Comparison of ENCODE assay signal across 7 cellular contexts in genomic region chr1:121385563-121386288, GRCh38.
A peak's percentile ranks its signal among the peaks of the same experiment; 100 is the strongest.
DNase-seq lines count a peak whose midpoint lies in the region; ATAC-seq, FAIRE-seq and TF ChIP-seq lines count a peak whose summit lies in the region.
"Not testable (repeated sequence)": the region's sequence is repeated elsewhere in the genome, so short reads cannot be mapped to it uniquely, and the experiment has no call there.

No MANE protein-coding gene starts in this region.

- 100% methylated on average over 1 of the region's 8 CpGs for WGBS in HepG2 (ENCODE audit: low lambda C conversion rate)
- 18 to 33% (median 26%) methylated on average over 3 to 6 of the region's 8 CpGs for WGBS in psoas muscle, 3 donors
- 50 to 100% methylated on average over 2 to 4 of the region's 8 CpGs for WGBS in upper lobe of left lung, 2 donors

- DNase-seq in ascending aorta (ENCODE audit: low spot score in 2 of 2); Right ventricle myocardium superior; left ventricle myocardium superior; HepG2 (ENCODE audit: low spot score); psoas muscle; upper lobe of left lung: not testable (repeated sequence)

- not testable (repeated sequence) for TF ChIP-seq POLR2A in HepG2 (IDR thresholded peaks at IDR 0.05; ENCODE audit: insufficient read depth in 1 of 2, low read depth in 2 of 2, low read length in 2 of 2); upper lobe of left lung (IDR thresholded peaks at IDR 0.05)

- POLR2A ChIA-PET in HEK293 (lab: Yijun Ruan, JAX); HepG2 (lab: Yijun Ruan, JAX): not testable (repeated sequence)

- not testable (repeated sequence) for H2AFZ ChIP-seq in HepG2 (ENCODE audit: low read length)

- peak; percentile 33 for ATAC-seq in Right ventricle myocardium superior (ENCODE audit: poor library complexity)
- ATAC-seq in left ventricle myocardium superior = peak; percentile 36
- ATAC-seq in HepG2 = peak; percentile 51
- ATAC-seq in psoas muscle = peak; percentile 35 to 74 (median 46)
- peak; percentile 18 to 34 for ATAC-seq in upper lobe of left lung (ENCODE audit: low FRiP score in 2 of 2)

- not testable (repeated sequence) for H3K4me3 ChIP-seq in HEK293 (ENCODE audit: low read depth, low read length); ascending aorta; HepG2 (replicated peaks in 1 of 3; ENCODE audit: insufficient read depth in 1 of 3, low read depth in 2 of 3, low read length in 3 of 3); psoas muscle; upper lobe of left lung

- not testable (repeated sequence) for H3K36me3 ChIP-seq in HEK293 (ENCODE audit: control insufficient read depth in 2 of 2, insufficient read depth in 1 of 2, low read length in 2 of 2); ascending aorta; HepG2 (replicated peaks in 1 of 2; ENCODE audit: control insufficient read depth in 1 of 2, insufficient read depth in 2 of 2, low read length in 2 of 2); psoas muscle (ENCODE audit: insufficient read depth in 1 of 2, low read depth in 1 of 2); upper lobe of left lung

- H3K4me1 ChIP-seq in HEK293 (ENCODE audit: control insufficient read depth, insufficient read depth, low read length); ascending aorta; HepG2 (ENCODE audit: insufficient read depth, low read length); psoas muscle; upper lobe of left lung: not testable (repeated sequence)

- H4K20me1 ChIP-seq in HepG2 (ENCODE audit: insufficient read depth, low read length) = not testable (repeated sequence)

- not testable (repeated sequence) for TF ChIP-seq EP300 in HepG2 (IDR thresholded peaks at IDR 0.05; ENCODE audit: low read depth in 2 of 2, low read length in 2 of 2); HepG2 (CRISPR knock-in tag; IDR thresholded peaks at IDR 0.05; ENCODE audit: borderline replicate concordance); upper lobe of left lung (IDR thresholded peaks at IDR 0.05)

- H3K9me3 ChIP-seq in HEK293 (ENCODE audit: control insufficient read depth, insufficient read depth, low read depth, low read length); ascending aorta; HepG2 (ENCODE audit: low read length); psoas muscle; upper lobe of left lung: not testable (repeated sequence)

- not testable (repeated sequence) for BruUV-seq in HepG2 (replicated peaks; lab: Mats Ljungman, UMichigan)

- in situ Hi-C loops in HepG2 (cut with HindIII; ENCODE audit: extremely low pct_ligation_motif_present, low pct_unique_long_range_greater_than_20kb) = not testable (repeated sequence)

- CTCF ChIA-PET in HEK293 (lab: Yijun Ruan, JAX); HepG2 (lab: Yijun Ruan, JAX; ENCODE audit: low intra/inter-chr PET ratio, low total read pairs): not testable (repeated sequence)

- not testable (repeated sequence) for FAIRE-seq in HepG2 (lab: Jason Lieb, UNC)

- TF ChIP-seq RAD21 in HepG2 (CRISPR knock-in tag; IDR thresholded peaks at IDR 0.05) = not testable (repeated sequence)

- H3K79me2 ChIP-seq in HepG2 (ENCODE audit: insufficient read depth, low read length) = not testable (repeated sequence)

- not testable (repeated sequence) for H3K9ac ChIP-seq in HepG2 (ENCODE audit: insufficient read depth, low read depth, low read length)

- intact Hi-C loops in ascending aorta (cut with DNase I); Right ventricle myocardium superior (cut with DNase I); left ventricle myocardium superior (cut with micrococcal nuclease); HepG2 (cut with micrococcal nuclease; ENCODE audit: unreplicated experiment); psoas muscle (cut with DNase I): not testable (repeated sequence)

- not testable (repeated sequence) for H3K27me3 ChIP-seq in ascending aorta; HepG2 (ENCODE audit: control insufficient read depth in 1 of 2, insufficient read depth in 2 of 2, low read length in 2 of 2); psoas muscle (ENCODE audit: insufficient read depth in 3 of 3, low read length in 2 of 3); upper lobe of left lung

- H3K4me2 ChIP-seq in HepG2 (ENCODE audit: low read depth, low read length) = not testable (repeated sequence)

- TF ChIP-seq CTCF in HEK293 (tag by site-specific recombination; IDR thresholded peaks at IDR 0.05); ascending aorta (IDR thresholded peaks at IDR 0.05); HepG2 (CRISPR knock-in tag; IDR thresholded peaks at IDR 0.05); psoas muscle (IDR thresholded peaks at IDR 0.05); upper lobe of left lung (IDR thresholded peaks at IDR 0.05): not testable (repeated sequence)

- not testable (repeated sequence) for H3K27ac ChIP-seq in HEK293 (ENCODE audit: extremely low read depth, low read depth, low read length); HepG2 (ENCODE audit: extremely low read length, insufficient read depth, low read length); psoas muscle; upper lobe of left lung
- peak overlapping the region; percentile 40 to 56 for H3K27ac ChIP-seq in ascending aorta

TF ChIP-seq in HEK293, 187 proteins besides CTCF, POLR2A, EP300 and RAD21:
- 0 out of 2 replicates have a peak, but pooled peaks have one; percentile 4 for TF ChIP-seq ATF2 (tag by site-specific recombination; IDR thresholded peaks at IDR 0.05; ENCODE audit: low read depth)
